2 cellular contexts compared by ENCODE assay signal in genomic region chr4:128721896-128722295, GRCh38.
TF ChIP-seq lines count a peak whose summit lies in the region.

No MANE protein-coding gene starts in this region.

TF ChIP-seq in GM23338, 12 proteins besides CTCF, POLR2A, EP300 and RAD21 (continued from another document):
- TF ChIP-seq ZNF331 (CRISPR knock-in tag; IDR thresholded peaks at IDR 0.05; ENCODE audit: low read depth), result no peak
- TF ChIP-seq NANOG (IDR thresholded peaks at IDR 0.05; ENCODE audit: borderline replicate concordance), result no peak
- no peak for TF ChIP-seq EZH2phosphoT487 (IDR thresholded peaks at IDR 0.05; ENCODE audit: unreplicated experiment)
- TF ChIP-seq, protein P1, sequence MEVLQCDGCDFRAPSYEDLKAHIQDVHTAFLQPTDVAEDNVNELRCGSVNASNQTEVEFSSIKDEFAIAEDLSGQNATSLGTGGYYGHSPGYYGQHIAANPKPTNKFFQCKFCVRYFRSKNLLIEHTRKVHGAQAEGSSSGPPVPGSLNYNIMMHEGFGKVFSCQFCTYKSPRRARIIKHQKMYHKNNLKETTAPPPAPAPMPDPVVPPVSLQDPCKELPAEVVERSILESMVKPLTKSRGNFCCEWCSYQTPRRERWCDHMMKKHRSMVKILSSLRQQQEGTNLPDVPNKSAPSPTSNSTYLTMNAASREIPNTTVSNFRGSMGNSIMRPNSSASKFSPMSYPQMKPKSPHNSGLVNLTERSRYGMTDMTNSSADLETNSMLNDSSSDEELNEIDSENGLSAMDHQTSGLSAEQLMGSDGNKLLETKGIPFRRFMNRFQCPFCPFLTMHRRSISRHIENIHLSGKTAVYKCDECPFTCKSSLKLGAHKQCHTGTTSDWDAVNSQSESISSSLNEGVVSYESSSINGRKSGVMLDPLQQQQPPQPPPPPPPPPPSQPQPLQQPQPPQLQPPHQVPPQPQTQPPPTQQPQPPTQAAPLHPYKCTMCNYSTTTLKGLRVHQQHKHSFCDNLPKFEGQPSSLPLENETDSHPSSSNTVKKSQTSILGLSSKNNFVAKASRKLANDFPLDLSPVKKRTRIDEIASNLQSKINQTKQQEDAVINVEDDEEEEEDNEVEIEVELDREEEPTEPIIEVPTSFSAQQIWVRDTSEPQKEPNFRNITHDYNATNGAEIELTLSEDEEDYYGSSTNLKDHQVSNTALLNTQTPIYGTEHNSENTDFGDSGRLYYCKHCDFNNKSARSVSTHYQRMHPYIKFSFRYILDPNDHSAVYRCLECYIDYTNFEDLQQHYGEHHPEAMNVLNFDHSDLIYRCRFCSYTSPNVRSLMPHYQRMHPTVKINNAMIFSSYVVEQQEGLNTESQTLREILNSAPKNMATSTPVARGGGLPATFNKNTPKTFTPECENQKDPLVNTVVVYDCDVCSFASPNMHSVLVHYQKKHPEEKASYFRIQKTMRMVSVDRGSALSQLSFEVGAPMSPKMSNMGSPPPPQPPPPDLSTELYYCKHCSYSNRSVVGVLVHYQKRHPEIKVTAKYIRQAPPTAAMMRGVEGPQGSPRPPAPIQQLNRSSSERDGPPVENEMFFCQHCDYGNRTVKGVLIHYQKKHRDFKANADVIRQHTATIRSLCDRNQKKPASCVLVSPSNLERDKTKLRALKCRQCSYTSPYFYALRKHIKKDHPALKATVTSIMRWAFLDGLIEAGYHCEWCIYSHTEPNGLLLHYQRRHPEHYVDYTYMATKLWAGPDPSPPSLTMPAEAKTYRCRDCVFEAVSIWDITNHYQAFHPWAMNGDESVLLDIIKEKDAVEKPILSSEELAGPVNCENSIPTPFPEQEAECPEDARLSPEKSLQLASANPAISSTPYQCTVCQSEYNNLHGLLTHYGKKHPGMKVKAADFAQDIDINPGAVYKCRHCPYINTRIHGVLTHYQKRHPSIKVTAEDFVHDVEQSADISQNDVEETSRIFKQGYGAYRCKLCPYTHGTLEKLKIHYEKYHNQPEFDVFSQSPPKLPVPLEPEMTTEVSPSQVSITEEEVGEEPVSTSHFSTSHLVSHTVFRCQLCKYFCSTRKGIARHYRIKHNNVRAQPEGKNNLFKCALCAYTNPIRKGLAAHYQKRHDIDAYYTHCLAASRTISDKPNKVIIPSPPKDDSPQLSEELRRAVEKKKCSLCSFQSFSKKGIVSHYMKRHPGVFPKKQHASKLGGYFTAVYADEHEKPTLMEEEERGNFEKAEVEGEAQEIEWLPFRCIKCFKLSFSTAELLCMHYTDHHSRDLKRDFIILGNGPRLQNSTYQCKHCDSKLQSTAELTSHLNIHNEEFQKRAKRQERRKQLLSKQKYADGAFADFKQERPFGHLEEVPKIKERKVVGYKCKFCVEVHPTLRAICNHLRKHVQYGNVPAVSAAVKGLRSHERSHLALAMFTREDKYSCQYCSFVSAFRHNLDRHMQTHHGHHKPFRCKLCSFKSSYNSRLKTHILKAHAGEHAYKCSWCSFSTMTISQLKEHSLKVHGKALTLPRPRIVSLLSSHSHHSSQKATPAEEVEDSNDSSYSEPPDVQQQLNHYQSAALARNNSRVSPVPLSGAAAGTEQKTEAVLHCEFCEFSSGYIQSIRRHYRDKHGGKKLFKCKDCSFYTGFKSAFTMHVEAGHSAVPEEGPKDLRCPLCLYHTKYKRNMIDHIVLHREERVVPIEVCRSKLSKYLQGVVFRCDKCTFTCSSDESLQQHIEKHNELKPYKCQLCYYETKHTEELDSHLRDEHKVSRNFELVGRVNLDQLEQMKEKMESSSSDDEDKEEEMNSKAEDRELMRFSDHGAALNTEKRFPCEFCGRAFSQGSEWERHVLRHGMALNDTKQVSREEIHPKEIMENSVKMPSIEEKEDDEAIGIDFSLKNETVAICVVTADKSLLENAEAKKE (CRISPR knock-in tag; IDR thresholded peaks at IDR 0.05), result no peak
- no peak for TF ChIP-seq ZNF114 (CRISPR knock-in tag; IDR thresholded peaks at IDR 0.05)

TF ChIP-seq in WTC11, 78 proteins besides CTCF, POLR2A, EP300 and RAD21 (continued from another document):
- TF ChIP-seq, protein P2, sequence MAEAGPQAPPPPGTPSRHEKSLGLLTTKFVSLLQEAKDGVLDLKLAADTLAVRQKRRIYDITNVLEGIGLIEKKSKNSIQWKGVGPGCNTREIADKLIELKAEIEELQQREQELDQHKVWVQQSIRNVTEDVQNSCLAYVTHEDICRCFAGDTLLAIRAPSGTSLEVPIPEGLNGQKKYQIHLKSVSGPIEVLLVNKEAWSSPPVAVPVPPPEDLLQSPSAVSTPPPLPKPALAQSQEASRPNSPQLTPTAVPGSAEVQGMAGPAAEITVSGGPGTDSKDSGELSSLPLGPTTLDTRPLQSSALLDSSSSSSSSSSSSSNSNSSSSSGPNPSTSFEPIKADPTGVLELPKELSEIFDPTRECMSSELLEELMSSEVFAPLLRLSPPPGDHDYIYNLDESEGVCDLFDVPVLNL (CRISPR knock-in tag; IDR thresholded peaks at IDR 0.05; ENCODE audit: borderline replicate concordance, low read depth), result no peak
- TF ChIP-seq MYBL2 (CRISPR knock-in tag; IDR thresholded peaks at IDR 0.05) (no peak), KAT7 (CRISPR knock-in tag; IDR thresholded peaks at IDR 0.05; ENCODE audit: borderline replicate concordance) (no peak), AFF4 (CRISPR knock-in tag; IDR thresholded peaks at IDR 0.05; ENCODE audit: borderline replicate concordance) (no peak), NFE2L1 (CRISPR knock-in tag; IDR thresholded peaks at IDR 0.05) (no peak), EMX1 (CRISPR knock-in tag; IDR thresholded peaks at IDR 0.05) (no peak), MXD4 (CRISPR knock-in tag; IDR thresholded peaks at IDR 0.05; ENCODE audit: borderline replicate concordance) (no peak)
- TF ChIP-seq, protein P3, sequence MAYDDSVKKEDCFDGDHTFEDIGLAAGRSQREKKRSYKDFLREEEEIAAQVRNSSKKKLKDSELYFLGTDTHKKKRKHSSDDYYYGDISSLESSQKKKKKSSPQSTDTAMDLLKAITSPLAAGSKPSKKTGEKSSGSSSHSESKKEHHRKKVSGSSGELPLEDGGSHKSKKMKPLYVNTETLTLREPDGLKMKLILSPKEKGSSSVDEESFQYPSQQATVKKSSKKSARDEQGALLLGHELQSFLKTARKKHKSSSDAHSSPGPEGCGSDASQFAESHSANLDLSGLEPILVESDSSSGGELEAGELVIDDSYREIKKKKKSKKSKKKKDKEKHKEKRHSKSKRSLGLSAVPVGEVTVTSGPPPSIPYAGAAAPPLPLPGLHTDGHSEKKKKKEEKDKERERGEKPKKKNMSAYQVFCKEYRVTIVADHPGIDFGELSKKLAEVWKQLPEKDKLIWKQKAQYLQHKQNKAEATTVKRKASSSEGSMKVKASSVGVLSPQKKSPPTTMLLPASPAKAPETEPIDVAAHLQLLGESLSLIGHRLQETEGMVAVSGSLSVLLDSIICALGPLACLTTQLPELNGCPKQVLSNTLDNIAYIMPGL (CRISPR knock-in tag; IDR thresholded peaks at IDR 0.05), result no peak
